ENCODE assay signal across 21 cellular contexts in the genomic region with DNA sequence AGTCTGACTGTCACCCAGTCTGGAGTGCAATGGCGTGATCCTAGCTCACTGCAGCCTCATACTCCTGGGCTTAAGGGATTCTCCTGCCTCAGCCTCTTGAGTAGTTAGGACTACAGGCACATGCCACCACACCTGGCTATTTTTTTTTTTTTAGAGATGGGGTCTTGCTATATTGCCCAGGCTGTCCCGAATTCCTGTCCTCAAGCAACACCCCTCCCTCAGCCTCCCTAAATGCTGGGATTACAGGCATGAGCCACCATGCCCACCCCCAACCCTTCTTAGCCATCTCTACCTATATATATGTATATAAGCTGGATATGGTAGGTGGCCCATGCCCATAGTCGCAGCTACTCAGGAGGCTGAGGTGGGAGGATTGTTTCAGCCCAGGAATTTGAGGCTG.
"Had no signal": no experiment of that assay in that cellular context is flagged by ENCODE, and none has a peak within 500 bp of the region (broad histone marks: within the 10 kb centered on the region; RNA-seq: fewer than 3 reads in every experiment).

No MANE protein-coding gene starts in this region.

- H3K9me3 Mint-ChIP-seq: activated CD4-positive, alpha-beta T cell treated with anti-CD3 and anti-CD28 coated beads, Interleukin-2, amount 10 ng/mL, durations not matched to agents 24 days and 14 days; activated naive CD4-positive, alpha-beta T cell treated with anti-CD3 and anti-CD28 coated beads, Interleukin-2, amount 10 ng/mL, durations not matched to agents 7 days and 5 days; activated naive CD8-positive, alpha-beta T cell treated with anti-CD3 and anti-CD28 coated beads, Interleukin-2, amount 50 U/mL, for 24 hours; activated T-cell treated with anti-CD3 and anti-CD28 coated beads, Interleukin-2, amount 50 U/mL, for 4 hours; central memory CD8-positive, alpha-beta T cell; nephron; stimulated activated naive B cell treated with anti-CD40 and anti-IgM and Interleukin-4, amounts not matched to agents 10 μg/mL and 1 μg/mL and 100 μg/mL, for 72 hours; T-helper 2 cell treated with Interferon-gamma antibody and Interleukin-4, amounts not matched to agents 5 μg/mL and 100 μg/mL, for 36 hours had no signal

- DNase-seq: activated CD4-positive, alpha-beta T cell treated with anti-CD3 and anti-CD28 coated beads, Interleukin-2, amount 10 ng/mL, durations not matched to agents 24 days and 14 days; activated CD4-positive, CD25-positive, alpha-beta regulatory T cell; activated CD8-positive, alpha-beta memory T cell treated with anti-CD3 and anti-CD28 coated beads, Interleukin-2, amount 50 U/mL, for 4 hours; activated effector memory CD4-positive, alpha-beta T cell treated with Interleukin-2 at 50 U/mL for 16 hours; activated naive CD4-positive, alpha-beta T cell treated with anti-CD3 and anti-CD28 coated beads, Interleukin-2, amount 10 ng/mL, durations not matched to agents 7 days and 5 days; activated naive CD8-positive, alpha-beta T cell treated with anti-CD3 and anti-CD28 coated beads, Interleukin-2, amount 50 U/mL, for 24 hours; activated T-cell treated with anti-CD3 and anti-CD28 coated beads, Interleukin-2, amount 50 U/mL, for 4 hours; colonic mucosa; heart right ventricle; islet precursor cell; left colon; lower lobe of right lung; midbrain; nucleus accumbens; spleen; stimulated activated naive B cell treated with anti-CD40 and anti-IgM and Interleukin-4, amounts not matched to agents 10 μg/mL and 1 μg/mL and 100 μg/mL, for 72 hours had no signal

- H3K27me3 ChIP-seq: ascending aorta, colonic mucosa, spleen had no signal

- H3K4me3 Mint-ChIP-seq: activated CD4-positive, alpha-beta T cell treated with anti-CD3 and anti-CD28 coated beads, Interleukin-2, amount 10 ng/mL, durations not matched to agents 24 days and 14 days; activated naive CD4-positive, alpha-beta T cell treated with anti-CD3 and anti-CD28 coated beads, Interleukin-2, amount 10 ng/mL, durations not matched to agents 7 days and 5 days; activated naive CD8-positive, alpha-beta T cell treated with anti-CD3 and anti-CD28 coated beads, Interleukin-2, amount 50 U/mL, for 24 hours; activated T-cell treated with anti-CD3 and anti-CD28 coated beads, Interleukin-2, amount 50 U/mL, for 4 hours; central memory CD8-positive, alpha-beta T cell; nephron; stimulated activated naive B cell treated with anti-CD40 and anti-IgM and Interleukin-4, amounts not matched to agents 10 μg/mL and 1 μg/mL and 100 μg/mL, for 72 hours; T-helper 2 cell treated with Interferon-gamma antibody and Interleukin-4, amounts not matched to agents 5 μg/mL and 100 μg/mL, for 36 hours had no signal

- H3K27ac ChIP-seq: ascending aorta, colonic mucosa, heart right ventricle, spleen, thoracic aorta had no signal

- H3K36me3 ChIP-seq: ascending aorta, colonic mucosa had no signal

- H3K9me3 ChIP-seq: ascending aorta, colonic mucosa, heart right ventricle, lower lobe of right lung, spleen, thoracic aorta had no signal

- H3K36me3 Mint-ChIP-seq: activated naive CD4-positive, alpha-beta T cell treated with anti-CD3 and anti-CD28 coated beads, Interleukin-2, amount 10 ng/mL, durations not matched to agents 7 days and 5 days had no signal

- H3K4me3 ChIP-seq: ascending aorta, colonic mucosa, heart right ventricle, lower lobe of right lung, spleen, thoracic aorta had no signal

- H3K27me3 Mint-ChIP-seq: activated CD4-positive, alpha-beta T cell treated with anti-CD3 and anti-CD28 coated beads, Interleukin-2, amount 10 ng/mL, durations not matched to agents 24 days and 14 days; activated naive CD8-positive, alpha-beta T cell treated with anti-CD3 and anti-CD28 coated beads, Interleukin-2, amount 50 U/mL, for 24 hours; central memory CD8-positive, alpha-beta T cell; stimulated activated naive B cell treated with anti-CD40 and anti-IgM and Interleukin-4, amounts not matched to agents 10 μg/mL and 1 μg/mL and 100 μg/mL, for 72 hours had no signal

- H3K27ac Mint-ChIP-seq: activated CD4-positive, alpha-beta T cell treated with anti-CD3 and anti-CD28 coated beads, Interleukin-2, amount 10 ng/mL, durations not matched to agents 24 days and 14 days; activated naive CD8-positive, alpha-beta T cell treated with anti-CD3 and anti-CD28 coated beads, Interleukin-2, amount 50 U/mL, for 24 hours; T-helper 2 cell treated with Interferon-gamma antibody and Interleukin-4, amounts not matched to agents 5 μg/mL and 100 μg/mL, for 36 hours had no signal

- H3K4me1 ChIP-seq: ascending aorta, colonic mucosa, heart right ventricle, lower lobe of right lung, spleen had no signal
